ENCODE assay signal across 8 cellular contexts in genomic region chr5:61332891-61333350, GRCh38. TPM values are rescaled to one million over a fixed set of nuclear protein-coding genes. Genes with fewer than 3 reads are reported as not detected.
DNase-seq lines count a peak whose midpoint lies in the region; ATAC-seq, FAIRE-seq and TF ChIP-seq lines count a peak whose summit lies in the region.

No MANE protein-coding gene starts in this region.

- H3K4me1 ChIP-seq in Caco-2: no peaks in the 10 kb centered on the region

- H3K4me1 Mint-ChIP-seq in Caco-2 (ENCODE audit: low read depth, unreplicated experiment) (peaks cover 34% of the 10 kb centered on the region), nephron (peaks cover 49% of the 10 kb centered on the region)

- CTCF ChIA-PET in Caco-2 (lab: Charles Lee): no interaction called here

- peak overlapping the region; percentile 79 for H3K4me3 Mint-ChIP-seq in Caco-2 (ENCODE audit: unreplicated experiment)
- H3K4me3 Mint-ChIP-seq in nephron: peak overlapping the region; percentile 84 to 98 (median 92)

- H3K27me3 ChIP-seq in Caco-2 (replicated peaks; ENCODE audit: control insufficient read depth, insufficient read depth, low read length): no peaks in the 10 kb centered on the region

- POLR2A ChIA-PET in Caco-2 (lab: Charles Lee): no interaction called here

- H3K9me3 Mint-ChIP-seq in Caco-2 (ENCODE audit: unreplicated experiment) (no peaks in the 10 kb centered on the region), nephron (no peaks in the 10 kb centered on the region)

- H3K27ac Mint-ChIP-seq in Caco-2 (ENCODE audit: unreplicated experiment) (peak overlapping the region; percentile 46), nephron (peak overlapping the region in 1 of 3 experiments; percentile 94)

- intact Hi-C loops in Caco-2 (cut with micrococcal nuclease; ENCODE audit: unreplicated experiment): loop anchor here (1.0 to 10.0 kb wide), 4 partner anchors 27 to 658 kb away; no protein-coding TSS in a partner anchor

- no peak for ATAC-seq in HG02610 (IDR thresholded peaks at IDR 0.05; ENCODE audit: unreplicated experiment)

- H3K36me3 ChIP-seq in Caco-2 (ENCODE audit: control insufficient read depth, insufficient read depth, low read length): no peaks in the 10 kb centered on the region

- no TSS peak for BruUV-seq in Caco-2 (replicated peaks; lab: Mats Ljungman, UMichigan)

- H3K9me3 ChIP-seq in Caco-2: no peaks in the 10 kb centered on the region

- H3K36me3 Mint-ChIP-seq in Caco-2 (ENCODE audit: insufficient read depth, unreplicated experiment) (peaks cover 36% of the 10 kb centered on the region), nephron (ENCODE audit: low read depth) (peaks cover 19% of the 10 kb centered on the region)

- peak in 1 of 2 experiments; percentile 38 for DNase-seq in Caco-2
- DNase-seq in M059J (ENCODE audit: low read depth): peak; percentile 64
- DNase-seq in activated T-cell treated with anti-CD3 and anti-CD28 coated beads, Interleukin-2, amount 50 U/mL, for 48 hours: peak; percentile 34 to 40
- DNase-seq in fibroblast of the aortic adventitia (ENCODE audit: low read depth): peak; percentile 61
- DNase-seq in OCI-M2 (lab: John Stamatoyannopoulos, UW; ENCODE audit: unreplicated experiment): no peak
- no peak for DNase-seq in D721Med (ENCODE audit: insufficient read length, low spot score)

- TF ChIP-seq CTCF in Caco-2 (IDR thresholded peaks at IDR 0.05; ENCODE audit: insufficient read depth in 1 of 2, low read depth in 1 of 2, low read length in 1 of 2, severe bottlenecking in 1 of 2, unreplicated experiment in 1 of 2): no peak
- TF ChIP-seq CTCF in fibroblast of the aortic adventitia (IDR thresholded peaks at IDR 0.05; ENCODE audit: insufficient read depth, low read length): no peak
- TF ChIP-seq CTCF in nephron (IDR thresholded peaks at IDR 0.05; ENCODE audit: unreplicated experiment in 3 of 3): no peak
- TF ChIP-seq CTCF in D721Med (IDR thresholded peaks at IDR 0.05; ENCODE audit: insufficient read depth, missing control alignments): no peak

- no peaks in the 10 kb centered on the region for H3K27me3 Mint-ChIP-seq in Caco-2 (ENCODE audit: insufficient read depth, unreplicated experiment)
- peaks cover 5% of the 10 kb centered on the region for H3K27me3 Mint-ChIP-seq in nephron (ENCODE audit: low read depth)

- H3K4me3 ChIP-seq in Caco-2 (ENCODE audit: low read depth, low read length) (peak overlapping the region; percentile 82), fibroblast of the aortic adventitia (ENCODE audit: low read depth, low read length) (peak overlapping the region; percentile 82)

- FAIRE-seq in D721Med (lab: Jason Lieb, UNC): no peak

RNA-seq across cellular contexts. Expression of gene ZSWIM6, which starts 0.9 kb away (rescaled TPM):
- total RNA-seq in Caco-2 (2022) (10.0 and 10.7 TPM in 2 replicates), fibroblast of the aortic adventitia (ENCODE audit: low replicate concordance) (3.1 and 6.9 TPM in 2 replicates)
- 5.3 and 10.9 TPM in 2 replicates for total RNA-seq in M059J (2014; rRNA removed; shearing (Covaris generic))

Comparison
In these comparisons a context has a peak if more than half of its experiments do, and no peak if none do; other contexts are left out.
1. DNase-seq: peak in M059J (single experiment), activated T-cell treated with anti-CD3 and anti-CD28 coated beads, Interleukin-2, amount 50 U/mL, for 48 hours (2 of 2) and fibroblast of the aortic adventitia (single experiment); none in OCI-M2 (single experiment) and D721Med (single experiment).